In genomic region chr7:158885624-158886023, GRCh38 we compare ENCODE assay signal across 9 cellular contexts. TPM values are rescaled to one million over a fixed set of nuclear protein-coding genes. Genes with fewer than 3 reads are reported as not detected.
A peak's percentile ranks its signal among the peaks of the same experiment; 100 is the strongest.
DNase-seq lines count a peak whose midpoint lies in the region; ATAC-seq and TF ChIP-seq lines count a peak whose summit lies in the region.
"Had no signal": no experiment of that assay in that cellular context is flagged by ENCODE, and none has a peak within 500 bp of the region (broad histone marks: within the 10 kb centered on the region; RNA-seq: fewer than 3 reads in every experiment).

No MANE protein-coding gene starts in this region.

- no peak overlapping the region for H3K9ac ChIP-seq in GM23248

- no peaks in the 10 kb centered on the region for H3K79me2 ChIP-seq in GM23248 (ENCODE audit: insufficient read depth)

- H3K4me2 ChIP-seq in GM23248 (ENCODE audit: unreplicated experiment) = no peak overlapping the region

- H3K27me3 ChIP-seq in GM23248 (replicated peaks; ENCODE audit: insufficient read depth) = no peaks in the 10 kb centered on the region
- H3K27me3 ChIP-seq: stomach had no signal

- peaks cover 7% of the 10 kb centered on the region for H3K36me3 ChIP-seq in GM23248 (ENCODE audit: low read depth)

- H3F3A ChIP-seq in GM23248 (ENCODE audit: insufficient read depth) = peaks cover 11% of the 10 kb centered on the region; the same call in 1 of the 2 replicates

- TF ChIP-seq CTCF in choroid plexus epithelial cell (conservative IDR thresholded peaks at IDR 0.05; ENCODE audit: low read depth, low read length) (peak; percentile 47), retinal pigment epithelial cell (conservative IDR thresholded peaks at IDR 0.05; ENCODE audit: low read depth, low read length) (peak; percentile 24)

- no peak for ATAC-seq in HG03159 (IDR thresholded peaks at IDR 0.05; ENCODE audit: unreplicated experiment)

- no peak overlapping the region for H3K4me3 ChIP-seq in GM23248
- H3K4me3 ChIP-seq in choroid plexus epithelial cell (ENCODE audit: low read depth, low read length) = no peak overlapping the region
- no peak overlapping the region for H3K4me3 ChIP-seq in retinal pigment epithelial cell (ENCODE audit: low read length)
- H3K4me3 ChIP-seq: stomach had no signal

- no peaks in the 10 kb centered on the region for H3K9me2 ChIP-seq in GM23248 (ENCODE audit: insufficient read depth)

- peaks cover 6% of the 10 kb centered on the region; the same call in 1 of the 2 replicates for H3K4me1 ChIP-seq in GM23248 (ENCODE audit: insufficient read depth)
- H3K4me1 ChIP-seq: stomach had no signal

- 94 to 99% methylated on average over 2 of the region's 2 CpGs for WGBS in GM23248 (ENCODE audit: low coverage in 1 of 2, low lambda C conversion rate in 2 of 2, missing lambda C conversion rate in 2 of 2), 2 experiments

- H3K27ac ChIP-seq in GM23248 = no peak overlapping the region
- H3K27ac ChIP-seq: epithelial cell of prostate, stomach had no signal

- H3K9me3 ChIP-seq in GM23248 (ENCODE audit: low read depth) = no peaks in the 10 kb centered on the region
- H3K9me3 ChIP-seq: stomach had no signal

- in situ Hi-C loops in GM23248 (cut with MboI) = no loop called here

- no peak overlapping the region for H2AFZ ChIP-seq in GM23248

- no peaks in the 10 kb centered on the region for H4K20me1 ChIP-seq in GM23248 (ENCODE audit: insufficient read depth)

- peak; percentile 22 for DNase-seq in GM23248
- DNase-seq in NCI-H748 treated with DMSO at 0.1 percent for 48 hours (lab: John Stamatoyannopoulos, UW) = peak; percentile 12
- peak; percentile 45 for DNase-seq in choroid plexus epithelial cell (ENCODE audit: low read depth)
- no peak for DNase-seq in retinal pigment epithelial cell (ENCODE audit: low read depth)
- no peak for DNase-seq in ureter (ENCODE audit: low spot score)
- no peak for DNase-seq in NCI-H2107 treated with DMSO at 0.1 percent for 48 hours (lab: John Stamatoyannopoulos, UW; ENCODE audit: unreplicated experiment)
- DNase-seq: stomach had no signal

RNA-seq across cellular contexts. Expression of gene DYNC2I1, which starts 29.3 kb away (rescaled TPM):
- total RNA-seq in GM23248 (2014; rRNA removed; shearing (Covaris generic)) = 6.5 and 6.7 TPM in 2 replicates
- 17.3 and 21.6 TPM in 2 replicates for polyA plus RNA-seq in GM23248 (2016; fragmentation: Nextera tagmentation; extraction: Ambion mirVana)
- total RNA-seq in ureter = 23.8 TPM

RNA-seq across cellular contexts. Expression of gene ESYT2, which starts 56.3 kb away (rescaled TPM):
- total RNA-seq in GM23248 (2014; rRNA removed; shearing (Covaris generic)) = 118 and 129 TPM in 2 replicates
- polyA plus RNA-seq in GM23248 (2016; fragmentation: Nextera tagmentation; extraction: Ambion mirVana) = 48.7 and 49.9 TPM in 2 replicates
- 83.9 TPM for total RNA-seq in ureter

Comparison
In these comparisons a context has a peak if more than half of its experiments do, and no peak if none do; other contexts are left out.
1. DNase-seq: peak in GM23248 (single experiment), NCI-H748 treated with DMSO at 0.1 percent for 48 hours (single experiment) and choroid plexus epithelial cell (single experiment); none in retinal pigment epithelial cell (single experiment), ureter (single experiment) and NCI-H2107 treated with DMSO at 0.1 percent for 48 hours (single experiment).